In genomic region chr2:85914916-85915315, GRCh38 we compare ENCODE assay signal across 18 cellular contexts. TPM values are rescaled to one million over a fixed set of nuclear protein-coding genes. Genes with fewer than 3 reads are reported as not detected.
DNase-seq lines count a peak whose midpoint lies in the region; ATAC-seq and TF ChIP-seq lines count a peak whose summit lies in the region.
"Had no signal": no experiment of that assay in that cellular context is flagged by ENCODE, and none has a peak within 500 bp of the region (broad histone marks: within the 10 kb centered on the region; RNA-seq: fewer than 3 reads in every experiment).

No MANE protein-coding gene starts in this region.

- no peak overlapping the region for H2AFZ ChIP-seq in hepatocyte
- H2AFZ ChIP-seq: parathyroid adenoma had no signal

- no peaks in the 10 kb centered on the region for H4K20me1 ChIP-seq in hepatocyte (ENCODE audit: insufficient read depth, poor library complexity, severe bottlenecking)

- H3K27me3 Mint-ChIP-seq in endodermal cell (ENCODE audit: insufficient read depth), result peaks cover 2% of the 10 kb centered on the region

- H3K36me3 ChIP-seq in endodermal cell (ENCODE audit: control insufficient read depth, insufficient read depth, low read length) (no peaks in the 10 kb centered on the region), hepatocyte (replicated peaks; ENCODE audit: insufficient read depth, low read depth) (no peaks in the 10 kb centered on the region)
- H3K36me3 ChIP-seq: breast epithelium, SJSA1 had no signal

- WGBS in endodermal cell (ENCODE audit: insufficient coverage in 1 of 2, insufficient read length in 1 of 2), 2 experiments, result 92 to 95% methylated on average over 2 of the region's 2 CpGs
- 47% methylated on average over 2 of the region's 2 CpGs for WGBS in hepatocyte (ENCODE audit: low lambda C conversion rate, missing lambda C conversion rate)

- H3K9me2 ChIP-seq in hepatocyte (replicated peaks; ENCODE audit: insufficient read depth), result no peaks in the 10 kb centered on the region

- TF ChIP-seq CTCF in endodermal cell (conservative IDR thresholded peaks at IDR 0.05), result no peak
- no peak for TF ChIP-seq CTCF in hepatocyte (IDR thresholded peaks at IDR 0.05; ENCODE audit: poor library complexity)

- H3K27ac ChIP-seq in endodermal cell (ENCODE audit: low read depth, low read length) (no peak overlapping the region), hepatocyte (no peak overlapping the region)
- H3K27ac ChIP-seq: parathyroid adenoma, SJSA1 had no signal

- H3K4me1 ChIP-seq in endodermal cell (ENCODE audit: control insufficient read depth, insufficient read depth, low read length), result no peaks in the 10 kb centered on the region
- no peaks in the 10 kb centered on the region for H3K4me1 ChIP-seq in hepatocyte (ENCODE audit: insufficient read depth)
- H3K4me1 ChIP-seq: breast epithelium, parathyroid adenoma had no signal

- H3K36me3 Mint-ChIP-seq in endodermal cell (ENCODE audit: low read depth), result no peaks in the 10 kb centered on the region

- H3K79me2 ChIP-seq in hepatocyte, result no peaks in the 10 kb centered on the region
- H3K79me2 ChIP-seq: parathyroid adenoma had no signal

- peaks cover 17% of the 10 kb centered on the region for H3K4me1 Mint-ChIP-seq in endodermal cell

- H3K9me3 Mint-ChIP-seq in endodermal cell, result no peaks in the 10 kb centered on the region
- H3K9me3 Mint-ChIP-seq: activated T-helper 1 cell treated with anti-CD3 and anti-CD28 coated beads, Interleukin-12 subunit alpha, Interleukin-12 subunit beta, Interleukin-2, Interleukin-4 antibody, amounts not matched to agents 30 ng/mL and 10 ng/mL and 1 ng/mL, durations not matched to agents 14 hours and 24 hours and 36 hours; T-helper 2 cell treated with Interferon-gamma antibody and Interleukin-4, amounts not matched to agents 5 μg/mL and 100 μg/mL, for 36 hours had no signal

- no peak overlapping the region for H3K4me3 ChIP-seq in endodermal cell (ENCODE audit: low read length)
- H3K4me3 ChIP-seq in hepatocyte, result no peak overlapping the region
- H3K4me3 ChIP-seq: breast epithelium, lung, SJSA1 had no signal

- H3K4me3 Mint-ChIP-seq in endodermal cell, result no peak overlapping the region
- H3K4me3 Mint-ChIP-seq: activated T-helper 1 cell treated with anti-CD3 and anti-CD28 coated beads, Interleukin-12 subunit alpha, Interleukin-12 subunit beta, Interleukin-2, Interleukin-4 antibody, amounts not matched to agents 30 ng/mL and 10 ng/mL and 1 ng/mL, durations not matched to agents 14 hours and 24 hours and 36 hours; T-helper 2 cell treated with Interferon-gamma antibody and Interleukin-4, amounts not matched to agents 5 μg/mL and 100 μg/mL, for 36 hours had no signal

- no peak overlapping the region for H3K9ac ChIP-seq in endodermal cell (ENCODE audit: extremely low read depth, low read length, poor library complexity, severe bottlenecking)
- H3K9ac ChIP-seq: parathyroid adenoma had no signal

- DNase-seq in DMS153 (lab: John Stamatoyannopoulos, UW), result peak; percentile 86
- DNase-seq in NCI-H2029 (lab: John Stamatoyannopoulos, UW), result peak; percentile 12
- peak; percentile 18 for DNase-seq in endodermal cell
- peak; percentile 56 for DNase-seq in renal cortical epithelial cell (ENCODE audit: low read depth)
- DNase-seq in hepatocyte (ENCODE audit: low spot score), result no peak
- DNase-seq: dermis blood vessel endothelial cell, NCI-H2081 treated with DMSO at 0.1 percent for 48 hours, NCI-H69, PC-3 had no signal

- no peaks in the 10 kb centered on the region for H3K27me3 ChIP-seq in endodermal cell (ENCODE audit: control insufficient read depth, insufficient read depth, low read length, poor library complexity, severe bottlenecking)
- H3K27me3 ChIP-seq in hepatocyte, result no peaks in the 10 kb centered on the region
- H3K27me3 ChIP-seq: breast epithelium, SJSA1 had no signal

- no peak for ATAC-seq in GM18511 (IDR thresholded peaks at IDR 0.05; ENCODE audit: unreplicated experiment)
- no peak for ATAC-seq in HG02884 (IDR thresholded peaks at IDR 0.05; ENCODE audit: unreplicated experiment)
- no peak for ATAC-seq in GM19328 (IDR thresholded peaks at IDR 0.05; ENCODE audit: unreplicated experiment)
- ATAC-seq: PC-3 had no signal

- H3K9me3 ChIP-seq in endodermal cell (ENCODE audit: control insufficient read depth, low read length) (no peaks in the 10 kb centered on the region), hepatocyte (ENCODE audit: low read depth) (no peaks in the 10 kb centered on the region)
- H3K9me3 ChIP-seq: breast epithelium had no signal

- H3K4me2 ChIP-seq in hepatocyte, result no peak overlapping the region

- no peak overlapping the region for H3K27ac Mint-ChIP-seq in endodermal cell
- H3K27ac Mint-ChIP-seq: activated T-helper 1 cell treated with anti-CD3 and anti-CD28 coated beads, Interleukin-12 subunit alpha, Interleukin-12 subunit beta, Interleukin-2, Interleukin-4 antibody, amounts not matched to agents 30 ng/mL and 10 ng/mL and 1 ng/mL, durations not matched to agents 14 hours and 24 hours and 36 hours; T-helper 2 cell treated with Interferon-gamma antibody and Interleukin-4, amounts not matched to agents 5 μg/mL and 100 μg/mL, for 36 hours had no signal

RNA-seq across cellular contexts. Expression of gene ST3GAL5, which starts 26.1 kb away (rescaled TPM):
- 10 to 100 TPM; 26.6 to 27.4 TPM for total RNA-seq in endodermal cell
- 15.1 TPM for polyA plus RNA-seq in endodermal cell (2013, experiment 1 of 2)
- 15.8 TPM for polyA plus RNA-seq in endodermal cell (2013, experiment 2 of 2)
- total RNA-seq in renal cortical epithelial cell, result 5.2 and 5.9 TPM in 2 replicates
- total RNA-seq in hepatocyte, result 25.6 and 36.5 TPM in 2 replicates
- polyA plus RNA-seq in hepatocyte, result 24.4 and 24.7 TPM in 2 replicates
